ENCODE assay signal across 1 cellular context in genomic region chr2:200812122-200813022, GRCh38.
TF ChIP-seq lines count a peak whose summit lies in the region.

No MANE protein-coding gene starts in this region.

TF ChIP-seq in HepG2, 621 proteins besides CTCF, POLR2A, EP300 and RAD21 (continued from another document and continues in another):
- TF ChIP-seq MLXIP (CRISPR knock-in tag; IDR thresholded peaks at IDR 0.05; ENCODE audit: borderline replicate concordance) (no peak), HOXA5 (CRISPR knock-in tag; IDR thresholded peaks at IDR 0.05) (no peak; the same call in 1 of the 2 replicates), NFKB2 (CRISPR knock-in tag; IDR thresholded peaks at IDR 0.05; ENCODE audit: borderline replicate concordance) (peak; percentile 53; the same call in 1 of the 2 replicates), ZNF780A (CRISPR knock-in tag; IDR thresholded peaks at IDR 0.05) (no peak), ZNF619 (CRISPR knock-in tag; IDR thresholded peaks at IDR 0.05) (no peak), ASH2L (IDR thresholded peaks at IDR 0.05; ENCODE audit: insufficient read length, low read depth, low read length) (peak; percentile 82), SNAI1 (CRISPR knock-in tag; IDR thresholded peaks at IDR 0.05; ENCODE audit: borderline replicate concordance) (peak; percentile 92), FOXM1 (CRISPR knock-in tag; IDR thresholded peaks at IDR 0.05) (no peak), PHF20 (CRISPR knock-in tag; IDR thresholded peaks at IDR 0.05) (0 out of 2 replicates have a peak, but pooled peaks have one; percentile 15), ZNF3 (CRISPR knock-in tag; IDR thresholded peaks at IDR 0.05) (no peak), XRCC5 (optimal IDR thresholded peaks at IDR 0.05; ENCODE audit: low read length) (peak; percentile 96), ZGPAT (CRISPR knock-in tag; IDR thresholded peaks at IDR 0.05) (no peak), HES4 (CRISPR knock-in tag; IDR thresholded peaks at IDR 0.05; ENCODE audit: borderline replicate concordance) (no peak; the same call in 1 of the 2 replicates), SRSF9 (IDR thresholded peaks at IDR 0.05; ENCODE audit: borderline replicate concordance, insufficient read depth, low read depth, low read length, poor library complexity, severe bottlenecking) (no peak), ZNF510 (CRISPR knock-in tag; IDR thresholded peaks at IDR 0.05; ENCODE audit: low read depth) (no peak), ZNF672 (CRISPR knock-in tag; IDR thresholded peaks at IDR 0.05) (no peak), HNRNPL (IDR thresholded peaks at IDR 0.05; ENCODE audit: low read depth, low read length) (no peak), HNF4G (IDR thresholded peaks at IDR 0.05; ENCODE audit: borderline replicate concordance, low read depth, low read length) (no peak), HNF4G (CRISPR knock-in tag; IDR thresholded peaks at IDR 0.05; ENCODE audit: borderline replicate concordance, low read depth) (no peak), ZFP36L1 (CRISPR knock-in tag; IDR thresholded peaks at IDR 0.05) (no peak), SRSF1 (optimal IDR thresholded peaks at IDR 0.05; ENCODE audit: low read depth, low read length) (no peak), KLF11 (CRISPR knock-in tag; IDR thresholded peaks at IDR 0.05) (no peak), NFRKB (IDR thresholded peaks at IDR 0.05) (no peak), MNT (IDR thresholded peaks at IDR 0.05) (no peak), PAWR (CRISPR knock-in tag; IDR thresholded peaks at IDR 0.05; ENCODE audit: borderline replicate concordance) (no peak), BORCS8-MEF2B (CRISPR knock-in tag; IDR thresholded peaks at IDR 0.05) (no peak), NKX3-1 (CRISPR knock-in tag; IDR thresholded peaks at IDR 0.05) (no peak), ZNF577 (CRISPR knock-in tag; IDR thresholded peaks at IDR 0.05; ENCODE audit: borderline replicate concordance, low read depth) (0 out of 2 replicates have a peak, but pooled peaks have one; percentile 53), PCBP2 (optimal IDR thresholded peaks at IDR 0.05; ENCODE audit: low read depth, low read length, poor library complexity, severe bottlenecking) (no peak), MAZ (IDR thresholded peaks at IDR 0.05; ENCODE audit: borderline replicate concordance, low read depth, low read length) (peak; percentile 47; the same call in 1 of the 2 replicates), MAZ (CRISPR knock-in tag; IDR thresholded peaks at IDR 0.05; ENCODE audit: low read depth) (no peak; the same call in none of the 2 replicates), ZNF570 (CRISPR knock-in tag; IDR thresholded peaks at IDR 0.05; ENCODE audit: borderline replicate concordance) (no peak), ZNF550 (CRISPR knock-in tag; IDR thresholded peaks at IDR 0.05; ENCODE audit: borderline replicate concordance) (no peak), RERE (CRISPR knock-in tag; IDR thresholded peaks at IDR 0.05; ENCODE audit: low read depth) (0 out of 2 replicates have a peak, but pooled peaks have one; percentile 46), PPARG (CRISPR knock-in tag; conservative IDR thresholded peaks at IDR 0.05) (no peak)
- TF ChIP-seq, protein P1, sequence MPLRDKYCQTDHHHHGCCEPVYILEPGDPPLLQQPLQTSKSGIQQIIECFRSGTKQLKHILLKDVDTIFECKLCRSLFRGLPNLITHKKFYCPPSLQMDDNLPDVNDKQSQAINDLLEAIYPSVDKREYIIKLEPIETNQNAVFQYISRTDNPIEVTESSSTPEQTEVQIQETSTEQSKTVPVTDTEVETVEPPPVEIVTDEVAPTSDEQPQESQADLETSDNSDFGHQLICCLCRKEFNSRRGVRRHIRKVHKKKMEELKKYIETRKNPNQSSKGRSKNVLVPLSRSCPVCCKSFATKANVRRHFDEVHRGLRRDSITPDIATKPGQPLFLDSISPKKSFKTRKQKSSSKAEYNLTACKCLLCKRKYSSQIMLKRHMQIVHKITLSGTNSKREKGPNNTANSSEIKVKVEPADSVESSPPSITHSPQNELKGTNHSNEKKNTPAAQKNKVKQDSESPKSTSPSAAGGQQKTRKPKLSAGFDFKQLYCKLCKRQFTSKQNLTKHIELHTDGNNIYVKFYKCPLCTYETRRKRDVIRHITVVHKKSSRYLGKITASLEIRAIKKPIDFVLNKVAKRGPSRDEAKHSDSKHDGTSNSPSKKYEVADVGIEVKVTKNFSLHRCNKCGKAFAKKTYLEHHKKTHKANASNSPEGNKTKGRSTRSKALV (CRISPR knock-in tag; IDR thresholded peaks at IDR 0.05) = peak; percentile 63; the same call in 1 of the 2 replicates
- TF ChIP-seq, protein P2, sequence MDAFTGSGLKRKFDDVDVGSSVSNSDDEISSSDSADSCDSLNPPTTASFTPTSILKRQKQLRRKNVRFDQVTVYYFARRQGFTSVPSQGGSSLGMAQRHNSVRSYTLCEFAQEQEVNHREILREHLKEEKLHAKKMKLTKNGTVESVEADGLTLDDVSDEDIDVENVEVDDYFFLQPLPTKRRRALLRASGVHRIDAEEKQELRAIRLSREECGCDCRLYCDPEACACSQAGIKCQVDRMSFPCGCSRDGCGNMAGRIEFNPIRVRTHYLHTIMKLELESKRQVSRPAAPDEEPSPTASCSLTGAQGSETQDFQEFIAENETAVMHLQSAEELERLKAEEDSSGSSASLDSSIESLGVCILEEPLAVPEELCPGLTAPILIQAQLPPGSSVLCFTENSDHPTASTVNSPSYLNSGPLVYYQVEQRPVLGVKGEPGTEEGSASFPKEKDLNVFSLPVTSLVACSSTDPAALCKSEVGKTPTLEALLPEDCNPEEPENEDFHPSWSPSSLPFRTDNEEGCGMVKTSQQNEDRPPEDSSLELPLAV (CRISPR knock-in tag; conservative IDR thresholded peaks at IDR 0.05; ENCODE audit: low read depth) = 0 out of 2 replicates have a peak, but pooled peaks have one; percentile 58
- TF ChIP-seq, protein P3, sequence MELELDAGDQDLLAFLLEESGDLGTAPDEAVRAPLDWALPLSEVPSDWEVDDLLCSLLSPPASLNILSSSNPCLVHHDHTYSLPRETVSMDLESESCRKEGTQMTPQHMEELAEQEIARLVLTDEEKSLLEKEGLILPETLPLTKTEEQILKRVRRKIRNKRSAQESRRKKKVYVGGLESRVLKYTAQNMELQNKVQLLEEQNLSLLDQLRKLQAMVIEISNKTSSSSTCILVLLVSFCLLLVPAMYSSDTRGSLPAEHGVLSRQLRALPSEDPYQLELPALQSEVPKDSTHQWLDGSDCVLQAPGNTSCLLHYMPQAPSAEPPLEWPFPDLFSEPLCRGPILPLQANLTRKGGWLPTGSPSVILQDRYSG (CRISPR knock-in tag; IDR thresholded peaks at IDR 0.05) = no peak
- TF ChIP-seq, protein P4, sequence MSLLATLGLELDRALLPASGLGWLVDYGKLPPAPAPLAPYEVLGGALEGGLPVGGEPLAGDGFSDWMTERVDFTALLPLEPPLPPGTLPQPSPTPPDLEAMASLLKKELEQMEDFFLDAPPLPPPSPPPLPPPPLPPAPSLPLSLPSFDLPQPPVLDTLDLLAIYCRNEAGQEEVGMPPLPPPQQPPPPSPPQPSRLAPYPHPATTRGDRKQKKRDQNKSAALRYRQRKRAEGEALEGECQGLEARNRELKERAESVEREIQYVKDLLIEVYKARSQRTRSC (CRISPR knock-in tag; IDR thresholded peaks at IDR 0.05; ENCODE audit: low read depth) = no peak
- TF ChIP-seq, protein P5, sequence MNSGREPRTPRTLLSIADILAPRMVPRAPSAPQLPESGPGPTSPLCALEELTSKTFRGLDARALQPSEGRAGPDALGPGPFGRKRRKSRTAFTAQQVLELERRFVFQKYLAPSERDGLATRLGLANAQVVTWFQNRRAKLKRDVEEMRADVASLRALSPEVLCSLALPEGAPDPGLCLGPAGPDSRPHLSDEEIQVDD (CRISPR knock-in tag; IDR thresholded peaks at IDR 0.05; ENCODE audit: borderline replicate concordance) = no peak
- TF ChIP-seq, protein P6, sequence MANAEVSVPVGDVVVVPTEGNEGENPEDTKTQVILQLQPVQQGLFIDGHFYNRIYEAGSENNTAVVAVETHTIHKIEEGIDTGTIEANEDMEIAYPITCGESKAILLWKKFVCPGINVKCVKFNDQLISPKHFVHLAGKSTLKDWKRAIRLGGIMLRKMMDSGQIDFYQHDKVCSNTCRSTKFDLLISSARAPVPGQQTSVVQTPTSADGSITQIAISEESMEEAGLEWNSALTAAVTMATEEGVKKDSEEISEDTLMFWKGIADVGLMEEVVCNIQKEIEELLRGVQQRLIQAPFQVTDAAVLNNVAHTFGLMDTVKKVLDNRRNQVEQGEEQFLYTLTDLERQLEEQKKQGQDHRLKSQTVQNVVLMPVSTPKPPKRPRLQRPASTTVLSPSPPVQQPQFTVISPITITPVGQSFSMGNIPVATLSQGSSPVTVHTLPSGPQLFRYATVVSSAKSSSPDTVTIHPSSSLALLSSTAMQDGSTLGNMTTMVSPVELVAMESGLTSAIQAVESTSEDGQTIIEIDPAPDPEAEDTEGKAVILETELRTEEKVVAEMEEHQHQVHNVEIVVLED (CRISPR knock-in tag; IDR thresholded peaks at IDR 0.05; ENCODE audit: borderline replicate concordance) = peak; percentile 11; the same call in 1 of the 2 replicates
